Comparison of ENCODE assay signal across 39 cellular contexts in the genomic region with DNA sequence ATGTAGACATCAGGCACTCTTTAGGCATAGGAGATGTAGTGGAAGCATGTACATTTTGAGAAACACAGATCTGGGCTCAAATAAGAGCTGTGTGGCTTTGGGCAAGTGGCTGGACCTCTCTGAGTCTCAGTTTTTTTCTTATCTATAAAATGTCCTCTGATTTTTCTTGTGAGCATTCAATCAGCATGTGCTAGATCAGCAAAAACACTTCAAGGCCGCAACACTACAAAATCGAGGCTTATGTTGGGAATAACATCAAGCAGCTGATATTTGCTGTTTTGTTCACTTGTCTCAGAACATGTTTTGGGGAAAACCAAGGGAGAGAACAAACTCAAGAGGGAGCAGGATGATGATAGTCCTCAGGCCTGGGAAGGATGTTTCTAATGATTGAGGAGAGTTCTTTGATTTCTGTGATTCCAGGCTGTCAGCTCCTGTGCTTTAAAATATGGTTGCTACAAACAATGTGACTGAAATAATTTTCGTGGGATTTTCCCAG. TPM values are rescaled to one million over a fixed set of nuclear protein-coding genes. Genes with fewer than 3 reads are reported as not detected.
"Had no signal": no experiment of that assay in that cellular context is flagged by ENCODE, and none has a peak within 500 bp of the region (broad histone marks: within the 10 kb centered on the region; RNA-seq: fewer than 3 reads in every experiment).

Gene OR4X1 (plus strand): TSS at position 446 of the 496 bp plus-strand sequence. CDS start 0 bp downstream, at position 446.

- H3K27ac ChIP-seq: adrenal gland, ascending aorta, body of pancreas, brain microvascular endothelial cell, breast epithelium, cardiac muscle cell had no signal

- H3K27me3 ChIP-seq: adrenal gland, ascending aorta, body of pancreas, brain microvascular endothelial cell, breast epithelium, cardiac muscle cell had no signal

- H3K4me3 ChIP-seq: adrenal gland, ascending aorta, body of pancreas, breast epithelium, cardiac muscle cell had no signal

- DNase-seq: activated effector memory CD4-positive, alpha-beta T cell treated with anti-CD3 and anti-CD28 coated beads, Interleukin-2, amount 50 U/mL, for 16 hours; activated effector memory CD4-positive, alpha-beta T cell treated with Interleukin-2 at 50 U/mL for 16 hours; activated gamma-delta T cell; activated gamma-delta T cell treated with Interleukin-2 at 50 U/mL for 16 hours; activated naive CD4-positive, alpha-beta T cell; activated naive CD4-positive, alpha-beta T cell treated with anti-CD3 and anti-CD28 coated beads for 36 hours; activated naive CD4-positive, alpha-beta T cell treated with anti-CD3 and anti-CD28 coated beads, Interleukin-2, amount 10 ng/mL, durations not matched to agents 7 days and 5 days; activated naive CD4-positive, alpha-beta T cell treated with anti-CD3 and anti-CD28 coated beads, Interleukin-2, amount 50 U/mL, for 16 hours; activated naive CD4-positive, alpha-beta T cell treated with Interleukin-2 at 50 U/mL for 16 hours; activated naive CD8-positive, alpha-beta T cell treated with anti-CD3 and anti-CD28 coated beads for 36 hours; activated naive CD8-positive, alpha-beta T cell treated with anti-CD3 and anti-CD28 coated beads, Interleukin-2, amount 10 ng/mL, durations not matched to agents 7 days and 5 days; activated naive CD8-positive, alpha-beta T cell treated with anti-CD3 and anti-CD28 coated beads, Interleukin-2, amount 50 U/mL, for 24 hours; activated T-cell treated with anti-CD3 and anti-CD28 coated beads, Interleukin-2, amount 50 U/mL, for 1 hour; activated T-cell treated with anti-CD3 and anti-CD28 coated beads, Interleukin-2, amount 50 U/mL, for 24 hours; activated T-cell treated with anti-CD3 and anti-CD28 coated beads, Interleukin-2, amount 50 U/mL, for 4 hours; activated T-cell treated with anti-CD3 and anti-CD28 coated beads, Interleukin-2, amount 50 U/mL, for 48 hours; activated T-cell treated with anti-CD3 and anti-CD28 coated beads, Interleukin-2, amount 50 U/mL, for 72 hours; adrenal gland; amniotic stem cell; amygdala; anterior cingulate cortex; aorta; body of pancreas; brain microvascular endothelial cell; caudate nucleus; central memory CD4-positive, alpha-beta T cell; cerebellar nuclear complex had no signal

- ATAC-seq: activated naive CD4-positive, alpha-beta T cell treated with anti-CD3 and anti-CD28 coated beads, Interleukin-2, amount 50 U/mL, for 72 hours; activated naive CD8-positive, alpha-beta T cell treated with anti-CD3 and anti-CD28 coated beads, Interleukin-2, amount 50 U/mL, for 24 hours; activated T-cell treated with anti-CD3 and anti-CD28 coated beads, Interleukin-2, amount 50 U/mL, for 4 hours; activated T-cell treated with anti-CD3 and anti-CD28 coated beads, Interleukin-2, amount 50 U/mL, for 72 hours; activated T-helper 17 cell treated with anti-CD3 and anti-CD28 coated beads, Interleukin-2, amount 50 U/mL, for 72 hours; body of pancreas had no signal

- H3K36me3 ChIP-seq: adrenal gland, ascending aorta, brain microvascular endothelial cell, breast epithelium, cardiac muscle cell had no signal

- H3K4me1 ChIP-seq: adrenal gland, ascending aorta, body of pancreas, breast epithelium had no signal

- FAIRE-seq: astrocyte, bronchial epithelial cell had no signal

- H3K9me3 ChIP-seq: adrenal gland, ascending aorta, body of pancreas, breast epithelium had no signal

RNA-seq across cellular contexts. Expression of gene OR4X1, which starts in this region (rescaled TPM):
- total RNA-seq: activated naive CD4-positive, alpha-beta T cell treated with anti-CD3 and anti-CD28 coated beads for 36 hours; activated naive CD4-positive, alpha-beta T cell treated with anti-CD3 and anti-CD28 coated beads, Interleukin-2, amount 50 U/mL, for 72 hours; activated naive CD8-positive, alpha-beta T cell treated with anti-CD3 and anti-CD28 coated beads for 36 hours; activated naive CD8-positive, alpha-beta T cell treated with anti-CD3 and anti-CD28 coated beads, Interleukin-2, amount 10 ng/mL, durations not matched to agents 7 days and 5 days; activated T-cell treated with anti-CD3 and anti-CD28 coated beads, Interleukin-2, amount 50 U/mL, for 4 hours; activated T-cell treated with anti-CD3 and anti-CD28 coated beads, Interleukin-2, amount 50 U/mL, for 72 hours; activated T-helper 1 cell treated with anti-CD3 and anti-CD28 coated beads, Interleukin-12 subunit alpha, Interleukin-12 subunit beta, Interleukin-2, Interleukin-4 antibody, amounts not matched to agents 30 ng/mL and 10 ng/mL and 1 ng/mL, durations not matched to agents 14 hours and 24 hours and 36 hours; activated T-helper 17 cell treated with anti-CD3 and anti-CD28 coated beads, Interleukin-2, amount 50 U/mL, for 72 hours; activated T-helper 2 cell treated with anti-CD3 and anti-CD28 coated beads, Interferon-gamma antibody, Interleukin-2, Interleukin-4, amounts not matched to agents 10 μg/mL and 5 μg/mL and 100 μg/mL, durations not matched to agents 14 hours and 24 hours and 36 hours; adrenal gland; aorta; ascending aorta; astrocyte; body of pancreas; breast epithelium; bronchial epithelial cell; cardiac muscle cell; cardiac septum; cerebellum; chondrocyte had no signal
- polyA plus RNA-seq: adrenal gland, aorta, cardiac muscle cell had no signal
